ENCODE assay signal across 10 cellular contexts in the genomic region with DNA sequence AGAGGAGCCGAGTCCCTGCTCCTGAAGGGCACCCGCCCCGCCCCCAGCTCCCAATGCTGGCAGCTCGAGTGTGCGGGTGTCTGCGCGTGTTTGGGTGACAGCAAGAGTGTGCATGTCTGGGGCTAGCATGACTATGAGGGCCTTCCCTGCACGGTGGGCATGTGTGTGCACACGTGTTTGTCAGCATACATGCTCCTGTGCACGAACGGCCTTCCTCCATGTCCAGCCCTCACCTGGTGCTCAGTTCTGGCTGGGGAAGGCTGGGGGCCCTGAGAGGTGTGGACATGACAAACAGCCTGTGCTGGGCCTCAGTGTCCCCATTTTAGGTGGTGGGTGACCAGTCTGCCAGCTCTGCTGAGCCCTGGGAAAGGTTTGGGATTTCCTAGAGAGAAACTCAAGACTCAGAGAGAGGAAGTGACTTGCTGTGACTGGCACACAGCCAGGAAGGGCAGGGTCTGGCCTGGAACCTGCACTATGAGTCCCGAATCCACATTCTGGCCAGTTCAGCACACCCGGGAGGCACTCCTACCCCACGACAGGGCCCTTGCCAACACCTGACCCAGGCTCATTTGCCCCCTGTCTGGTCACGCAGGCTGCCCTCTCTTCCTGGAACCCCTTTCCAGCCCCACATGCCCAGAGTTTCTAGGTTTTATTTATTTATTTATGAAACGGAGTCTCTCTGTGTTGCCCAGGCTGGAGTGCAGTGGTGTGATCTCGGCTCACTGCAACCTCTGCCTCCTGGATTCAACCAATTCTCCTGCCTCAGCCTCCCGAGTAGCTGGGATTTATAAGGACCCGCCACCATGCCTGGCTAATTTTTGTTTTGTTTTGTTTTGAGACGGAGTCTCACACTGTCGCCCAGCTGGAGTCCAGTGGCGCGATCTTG.
DNase-seq lines count a peak whose midpoint lies in the region; ATAC-seq and TF ChIP-seq lines count a peak whose summit lies in the region.
"Had no signal": no experiment of that assay in that cellular context is flagged by ENCODE, and none has a peak within 500 bp of the region (broad histone marks: within the 10 kb centered on the region; RNA-seq: fewer than 3 reads in every experiment).

No MANE protein-coding gene starts in this region.

- peak; percentile 40 for TF ChIP-seq POLR2A in GM15510 (IDR thresholded peaks at IDR 0.05; ENCODE audit: borderline replicate concordance, extremely low read depth, insufficient read length)

- peak overlapping the region; percentile 100 for H3K4me2 ChIP-seq in BLaER1

- H3K36me3 ChIP-seq in BLaER1: peaks cover 5% of the 10 kb centered on the region
- H3K36me3 ChIP-seq: ascending aorta had no signal

- H3K9ac ChIP-seq in BLaER1: no peak overlapping the region

- peak; percentile 77 for DNase-seq in RPMI8226
- DNase-seq in germinal center (ENCODE audit: low spot score): peak; percentile 28
- no peak for DNase-seq in NCI-H1105 treated with DMSO at 0.1 percent for 48 hours (lab: John Stamatoyannopoulos, UW)

- H3K4me3 ChIP-seq in BLaER1: no peak overlapping the region

- peaks cover 49% of the 10 kb centered on the region for H3K27me3 ChIP-seq in BLaER1

- H3K27ac ChIP-seq in BLaER1: no peak overlapping the region
- H3K27ac ChIP-seq: ascending aorta, HL-60 had no signal

- peaks cover 72% of the 10 kb centered on the region for H3K4me1 ChIP-seq in BLaER1

- H3K9me3 ChIP-seq in BLaER1: no peaks in the 10 kb centered on the region
- H3K9me3 ChIP-seq: ascending aorta had no signal

- ATAC-seq in HG03196 (IDR thresholded peaks at IDR 0.05; ENCODE audit: unreplicated experiment) (no peak), GM18909 (IDR thresholded peaks at IDR 0.05; ENCODE audit: poor library complexity, unreplicated experiment) (no peak), GM18868 (IDR thresholded peaks at IDR 0.05; ENCODE audit: unreplicated experiment) (no peak)

- peaks cover 97% of the 10 kb centered on the region for H4K20me1 ChIP-seq in BLaER1
